In the genomic region with DNA sequence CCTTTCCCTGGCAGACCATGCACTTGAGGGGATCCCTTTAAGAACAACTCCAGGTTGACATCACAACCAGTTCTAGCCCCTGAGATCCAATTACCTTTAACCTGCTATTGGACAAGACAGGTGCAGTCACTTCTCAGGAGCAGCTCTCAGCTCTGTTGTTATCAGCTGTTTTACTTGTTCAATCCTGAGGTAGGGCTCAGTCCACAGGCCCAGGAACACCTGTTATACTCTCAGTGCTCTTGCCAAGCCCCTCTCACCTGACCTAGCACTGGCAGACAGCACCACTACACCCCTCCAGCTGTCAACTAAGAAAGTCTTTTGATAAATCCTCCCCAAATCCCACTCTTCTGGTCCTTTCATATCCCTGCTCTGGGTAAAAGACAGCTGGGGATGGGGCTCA, we compare ENCODE assay signal across 24 cellular contexts.
"Had no signal": no experiment of that assay in that cellular context is flagged by ENCODE, and none has a peak within 500 bp of the region (broad histone marks: within the 10 kb centered on the region; RNA-seq: fewer than 3 reads in every experiment).

No MANE protein-coding gene starts in this region.

- H3K4me3 Mint-ChIP-seq: activated CD8-positive, alpha-beta T cell treated with anti-CD3 and anti-CD28 coated beads for 36 hours; activated naive CD8-positive, alpha-beta T cell treated with anti-CD3 and anti-CD28 coated beads, Interleukin-2, amount 10 ng/mL, durations not matched to agents 7 days and 5 days; activated T-cell treated with anti-CD3 and anti-CD28 coated beads, Interleukin-2, amount 50 U/mL, for 72 hours; T-cell had no signal

- H3K4me3 ChIP-seq: adrenal gland, MG63, SK-N-MC had no signal

- H3K27me3 ChIP-seq: adrenal gland, MG63 had no signal

- H3K36me3 ChIP-seq: adrenal gland, MG63 had no signal

- H3K36me3 Mint-ChIP-seq: activated naive CD8-positive, alpha-beta T cell treated with anti-CD3 and anti-CD28 coated beads, Interleukin-2, amount 10 ng/mL, durations not matched to agents 7 days and 5 days; T-cell had no signal

- H3K4me1 Mint-ChIP-seq: activated naive CD8-positive, alpha-beta T cell treated with anti-CD3 and anti-CD28 coated beads, Interleukin-2, amount 10 ng/mL, durations not matched to agents 7 days and 5 days; T-cell had no signal

- DNase-seq: activated CD4-positive, alpha-beta T cell treated with anti-CD3 and anti-CD28 coated beads for 4 hours; activated CD8-positive, alpha-beta memory T cell treated with anti-CD3 and anti-CD28 coated beads, Interleukin-2, amount 50 U/mL, for 4 hours; activated CD8-positive, alpha-beta T cell treated with anti-CD3 and anti-CD28 coated beads for 36 hours; activated naive CD4-positive, alpha-beta T cell treated with anti-CD3 and anti-CD28 coated beads, Interleukin-2, amount 50 U/mL, for 16 hours; activated naive CD8-positive, alpha-beta T cell treated with anti-CD3 and anti-CD28 coated beads, Interleukin-2, amount 10 ng/mL, durations not matched to agents 7 days and 5 days; activated T-cell treated with anti-CD3 and anti-CD28 coated beads, Interleukin-2, amount 50 U/mL, for 72 hours; adrenal gland; aorta; central memory CD4-positive, alpha-beta T cell; MG63; MV-4-11; NCI-H1092 treated with DMSO at 0.1 percent for 48 hours; NCI-H1436; NCI-H1694 treated with DMSO at 0.1 percent for 48 hours; NCI-H2029 treated with DMSO at 0.1 percent for 48 hours; NCI-H510A treated with DMSO at 0.1 percent for 48 hours; NCI-H774; PC-3; T-cell; T-helper 2 cell; T1000 had no signal

- H3K27ac Mint-ChIP-seq: activated CD8-positive, alpha-beta T cell treated with anti-CD3 and anti-CD28 coated beads for 36 hours; activated naive CD8-positive, alpha-beta T cell treated with anti-CD3 and anti-CD28 coated beads, Interleukin-2, amount 10 ng/mL, durations not matched to agents 7 days and 5 days; activated T-cell treated with anti-CD3 and anti-CD28 coated beads, Interleukin-2, amount 50 U/mL, for 72 hours; activated T-helper 2 cell treated with anti-CD3 and anti-CD28 coated beads, Interferon-gamma antibody, Interleukin-2, Interleukin-4, amounts not matched to agents 10 μg/mL and 5 μg/mL and 100 μg/mL, durations not matched to agents 14 hours and 24 hours and 36 hours; T-cell had no signal

- H3K27ac ChIP-seq: adrenal gland, SK-N-MC had no signal

- H3K9me3 ChIP-seq: adrenal gland, MG63 had no signal

- H3K9me3 Mint-ChIP-seq: activated CD8-positive, alpha-beta T cell treated with anti-CD3 and anti-CD28 coated beads for 36 hours; activated naive CD8-positive, alpha-beta T cell treated with anti-CD3 and anti-CD28 coated beads, Interleukin-2, amount 10 ng/mL, durations not matched to agents 7 days and 5 days; activated T-cell treated with anti-CD3 and anti-CD28 coated beads, Interleukin-2, amount 50 U/mL, for 72 hours; activated T-helper 2 cell treated with anti-CD3 and anti-CD28 coated beads, Interferon-gamma antibody, Interleukin-2, Interleukin-4, amounts not matched to agents 10 μg/mL and 5 μg/mL and 100 μg/mL, durations not matched to agents 14 hours and 24 hours and 36 hours; T-cell had no signal

- ATAC-seq: activated CD4-positive, CD25-positive, alpha-beta regulatory T cell treated with anti-CD3 and anti-CD28 coated beads, Interleukin-2, amount 50 U/mL, for 24 hours; activated CD8-positive, alpha-beta T cell treated with anti-CD3 and anti-CD28 coated beads for 36 hours; activated T-cell treated with anti-CD3 and anti-CD28 coated beads, Interleukin-2, amount 50 U/mL, for 72 hours; PC-3; T-cell had no signal

- H3K4me1 ChIP-seq: adrenal gland had no signal
